Comparison of ENCODE assay signal across 30 cellular contexts in genomic region chr3:9944271-9944670, GRCh38. TPM values are rescaled to one million over a fixed set of nuclear protein-coding genes. Genes with fewer than 3 reads are reported as not detected.
DNase-seq lines count a peak whose midpoint lies in the region; ATAC-seq and TF ChIP-seq lines count a peak whose summit lies in the region.
"Had no signal": no experiment of that assay in that cellular context is flagged by ENCODE, and none has a peak within 500 bp of the region (broad histone marks: within the 10 kb centered on the region; RNA-seq: fewer than 3 reads in every experiment).

No MANE protein-coding gene starts in this region.

- CTCF ChIA-PET in RWPE1 (lab: Yijun Ruan, JAX), result no interaction called here

- H3K4me3 Mint-ChIP-seq in neural crest cell, result no peak overlapping the region

- no peaks in the 10 kb centered on the region for H3K9me3 Mint-ChIP-seq in neural crest cell
- H3K9me3 Mint-ChIP-seq: activated naive CD8-positive, alpha-beta T cell treated with anti-CD3 and anti-CD28 coated beads, Interleukin-2, amount 50 U/mL, for 24 hours; CD8-positive, alpha-beta T cell; natural killer cell had no signal

- no peak for ATAC-seq in HG03097 (IDR thresholded peaks at IDR 0.05; ENCODE audit: low FRiP score, unreplicated experiment)
- ATAC-seq: activated naive CD8-positive, alpha-beta T cell treated with anti-CD3 and anti-CD28 coated beads, Interleukin-2, amount 50 U/mL, for 24 hours; CD8-positive, alpha-beta T cell; natural killer cell; pancreas had no signal

- peak overlapping the region; percentile 83 for H3K27ac Mint-ChIP-seq in neural crest cell (ENCODE audit: unreplicated experiment)
- H3K27ac Mint-ChIP-seq: B cell; CD8-positive, alpha-beta T cell had no signal

- H3K4me1 Mint-ChIP-seq in neural crest cell, result peaks cover 6% of the 10 kb centered on the region

- no peak for DNase-seq in RWPE1 (ENCODE audit: low spot score)
- no peak for DNase-seq in neural crest cell (ENCODE audit: low read depth, low spot score)
- no peak for DNase-seq in COR-L47 (lab: John Stamatoyannopoulos, UW)
- no peak for DNase-seq in GM13976 (ENCODE audit: low spot score)
- DNase-seq: activated CD4-positive, alpha-beta T cell treated with anti-CD3 and anti-CD28 coated beads for 4 hours; activated CD8-positive, alpha-beta memory T cell treated with anti-CD3 and anti-CD28 coated beads for 24 hours; activated effector memory CD4-positive, alpha-beta T cell treated with anti-CD3 and anti-CD28 coated beads, Interleukin-2, amount 50 U/mL, for 16 hours; activated naive CD8-positive, alpha-beta T cell treated with anti-CD3 and anti-CD28 coated beads, Interleukin-2, amount 50 U/mL, for 24 hours; activated T-cell treated with anti-CD3 and anti-CD28 coated beads for 4 hours; CD8-positive, alpha-beta T cell; DMS 273 treated with DMSO at 0.1 percent for 48 hours; effector memory CD4-positive, alpha-beta T cell; hippocampal formation; KBM-7; natural killer cell; NCI-H1092 treated with DMSO at 0.1 percent for 48 hours; NCI-H1694 treated with DMSO at 0.1 percent for 48 hours; NCI-H82; pancreas; SJCRH30; small intestine; stimulated activated naive CD4-positive, alpha-beta T cell treated with Interleukin-2 at 50 U/mL for 16 hours; uterus; WERI-Rb-1 had no signal

- TF ChIP-seq CTCF in 22Rv1 (IDR thresholded peaks at IDR 0.05) (no peak), RWPE1 (conservative IDR thresholded peaks at IDR 0.05; ENCODE audit: low read depth) (no peak), neural crest cell (conservative IDR thresholded peaks at IDR 0.05) (no peak), GM13976 (IDR thresholded peaks at IDR 0.05; ENCODE audit: borderline replicate concordance, control extremely low read depth, extremely low read depth, insufficient read depth, missing control alignments) (no peak)

- peaks cover 3% of the 10 kb centered on the region for H3K36me3 Mint-ChIP-seq in neural crest cell (ENCODE audit: low read depth)
- H3K36me3 Mint-ChIP-seq: natural killer cell had no signal

- in situ Hi-C loops in GM13976 (cut with MboI; ENCODE audit: low sequenced_read_pairs, unreplicated experiment), result no loop called here

- H3K27me3 Mint-ChIP-seq in neural crest cell (ENCODE audit: low read depth), result peaks cover 4% of the 10 kb centered on the region
- H3K27me3 Mint-ChIP-seq: activated naive CD8-positive, alpha-beta T cell treated with anti-CD3 and anti-CD28 coated beads, Interleukin-2, amount 50 U/mL, for 24 hours; B cell had no signal

- POLR2A ChIA-PET in RWPE1 (lab: Yijun Ruan, JAX; ENCODE audit: low non-redundant PET), result no interaction called here

- peak overlapping the region; percentile 84; the same call in 1 of the 2 replicates for H3K27ac ChIP-seq in 22Rv1
- peak overlapping the region; percentile 49 for H3K27ac ChIP-seq in RWPE1
- H3K27ac ChIP-seq: cardiac muscle cell, coronary artery, epithelial cell of prostate, pancreas, SJCRH30, uterus, WERI-Rb-1 had no signal

RNA-seq across cellular contexts. Expression of gene PRRT3, which starts 7.9 kb away (rescaled TPM):
- total RNA-seq in neural crest cell, result 5.7 and 6.4 TPM in 2 replicates

RNA-seq across cellular contexts. Expression of gene CRELD1, which starts 10.6 kb away (rescaled TPM):
- 16.9 and 18.3 TPM in 2 replicates for total RNA-seq in neural crest cell

RNA-seq across cellular contexts. Expression of gene IL17RC, which starts 27.4 kb away (rescaled TPM):
- total RNA-seq in neural crest cell, result 6.0 and 7.3 TPM in 2 replicates

RNA-seq across cellular contexts. Expression of gene IL17RE, which starts 41.6 kb away (rescaled TPM):
- 1.4 and 1.7 TPM in 2 replicates for total RNA-seq in neural crest cell
- total RNA-seq: B cell had no signal

RNA-seq across cellular contexts. Expression of gene EMC3, which starts 42.4 kb away (rescaled TPM):
- total RNA-seq in neural crest cell, result 39.8 and 42.6 TPM in 2 replicates
